Comparison of ENCODE assay signal across 8 cellular contexts in genomic region chr6:35776364-35777215, GRCh38. TPM values are rescaled to one million over a fixed set of nuclear protein-coding genes. Genes with fewer than 3 reads are reported as not detected.
DNase-seq lines count a peak whose midpoint lies in the region; ATAC-seq and TF ChIP-seq lines count a peak whose summit lies in the region.

A gene with protein sequence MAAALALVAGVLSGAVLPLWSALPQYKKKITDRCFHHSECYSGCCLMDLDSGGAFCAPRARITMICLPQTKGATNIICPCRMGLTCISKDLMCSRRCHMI (plus strand): TSS chr6:35776598. CDS start chr6:35776619, 21 bp downstream.

- peak; percentile 32 for ATAC-seq in T-helper 17 cell

- peak within 1 kb of the TSS; percentile 42 for H3K4me3 ChIP-seq in cardiac muscle cell
- H3K4me3 ChIP-seq in retinal pigment epithelial cell (ENCODE audit: low read length) = peak within 1 kb of the TSS; percentile 39

- H3K27me3 ChIP-seq in cardiac muscle cell = peaks cover 20% of the 10 kb centered on the region

- H3K4me1 ChIP-seq in cardiac muscle cell (ENCODE audit: low read depth) = no peaks in the 10 kb centered on the region

- H3K27ac Mint-ChIP-seq in T-helper 17 cell = no peak within 1 kb of the TSS

- peak within 1 kb of the TSS; percentile 87 for H3K4me3 Mint-ChIP-seq in T-helper 17 cell

- peaks cover 7% of the 10 kb centered on the region for H3K36me3 Mint-ChIP-seq in T-helper 17 cell (ENCODE audit: low read depth)

- no peak within 1 kb of the TSS for H3K27ac ChIP-seq in cardiac muscle cell

- H3K4me1 Mint-ChIP-seq in T-helper 17 cell = peaks cover 14% of the 10 kb centered on the region

- H3K36me3 ChIP-seq in cardiac muscle cell = no peaks in the 10 kb centered on the region

- peak; percentile 15 to 24 for DNase-seq in activated CD4-positive, alpha-beta T cell treated with anti-CD3 and anti-CD28 coated beads, Interleukin-2, amount 50 U/mL, for 48 hours
- DNase-seq in activated CD4-positive, alpha-beta T cell treated with anti-CD3 and anti-CD28 coated beads for 48 hours = no peak
- DNase-seq in T-helper 17 cell (no peak), cardiac muscle cell (ENCODE audit: low read depth in 1 of 2, low spot score in 1 of 2) (peak; percentile 36 to 52), retinal pigment epithelial cell (ENCODE audit: low read depth) (no peak), NCI-H446 (lab: John Stamatoyannopoulos, UW) (no peak), SIG-M5 (lab: John Stamatoyannopoulos, UW) (no peak), D341Med (ENCODE audit: low spot score) (no peak)

- no peaks in the 10 kb centered on the region for H3K9me3 ChIP-seq in T-helper 17 cell (ENCODE audit: control insufficient read depth, low read length, poor library complexity, severe bottlenecking)
- H3K9me3 ChIP-seq in cardiac muscle cell (ENCODE audit: low read depth) = no peaks in the 10 kb centered on the region

- no peak for TF ChIP-seq CTCF in cardiac muscle cell (IDR thresholded peaks at IDR 0.05; ENCODE audit: low read depth, low read length)
- TF ChIP-seq CTCF in retinal pigment epithelial cell (conservative IDR thresholded peaks at IDR 0.05; ENCODE audit: low read depth, low read length) = no peak

- peaks cover 39% of the 10 kb centered on the region for H3K27me3 Mint-ChIP-seq in T-helper 17 cell

RNA-seq across cellular contexts. Expression of the gene that starts here (rescaled TPM):
- total RNA-seq in T-helper 17 cell = not detected
- not detected in 2 replicates for total RNA-seq in cardiac muscle cell
- polyA plus RNA-seq in cardiac muscle cell = 1.2 TPM in 1 of 2 replicates, not detected in the other

Comparison
In these comparisons a context has a peak if more than half of its experiments do, and no peak if none do; other contexts are left out.
1. DNase-seq: peak in activated CD4-positive, alpha-beta T cell treated with anti-CD3 and anti-CD28 coated beads, Interleukin-2, amount 50 U/mL, for 48 hours (2 of 2) and cardiac muscle cell (2 of 2); none in activated CD4-positive, alpha-beta T cell treated with anti-CD3 and anti-CD28 coated beads for 48 hours (single experiment), T-helper 17 cell (0 of 3), retinal pigment epithelial cell (single experiment), NCI-H446 (0 of 2), SIG-M5 (single experiment) and D341Med (single experiment).
2. Peak in ATAC-seq in T-helper 17 cell; RNA of the gene not detected or under 1 TPM.